Comparison of ENCODE assay signal across 1 cellular context in the genomic region with DNA sequence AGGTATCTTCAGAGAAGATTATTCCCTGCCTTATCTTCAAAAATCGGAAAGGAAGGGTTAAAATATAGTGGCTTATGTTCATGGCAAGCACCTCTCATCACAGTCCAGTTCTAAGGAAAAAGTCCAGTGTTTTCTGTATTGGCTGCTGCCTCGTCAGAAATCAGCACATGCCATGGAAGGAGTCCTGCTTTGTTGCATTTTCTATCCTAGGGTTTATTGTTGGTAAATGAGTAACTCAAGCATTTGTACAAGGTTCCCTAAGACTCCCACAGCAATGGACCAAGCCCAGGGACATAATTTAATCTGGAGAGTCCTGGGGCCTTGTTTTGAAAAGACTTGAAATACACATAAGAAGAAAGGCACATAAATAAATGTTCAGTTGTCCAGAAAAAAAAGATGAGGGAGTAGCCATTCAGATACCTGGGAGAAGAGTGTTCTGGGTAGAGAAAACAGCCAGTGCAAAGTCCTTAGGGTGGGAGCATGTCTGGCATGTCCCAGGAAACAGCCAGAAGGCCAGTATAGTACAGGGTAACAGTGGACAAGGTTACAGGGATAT.
TF ChIP-seq lines count a peak whose summit lies in the region.

No MANE protein-coding gene starts in this region.

TF ChIP-seq in HepG2, 621 proteins besides CTCF, POLR2A, EP300 and RAD21 (continued from another document and continues in another):
- TF ChIP-seq, protein P1, sequence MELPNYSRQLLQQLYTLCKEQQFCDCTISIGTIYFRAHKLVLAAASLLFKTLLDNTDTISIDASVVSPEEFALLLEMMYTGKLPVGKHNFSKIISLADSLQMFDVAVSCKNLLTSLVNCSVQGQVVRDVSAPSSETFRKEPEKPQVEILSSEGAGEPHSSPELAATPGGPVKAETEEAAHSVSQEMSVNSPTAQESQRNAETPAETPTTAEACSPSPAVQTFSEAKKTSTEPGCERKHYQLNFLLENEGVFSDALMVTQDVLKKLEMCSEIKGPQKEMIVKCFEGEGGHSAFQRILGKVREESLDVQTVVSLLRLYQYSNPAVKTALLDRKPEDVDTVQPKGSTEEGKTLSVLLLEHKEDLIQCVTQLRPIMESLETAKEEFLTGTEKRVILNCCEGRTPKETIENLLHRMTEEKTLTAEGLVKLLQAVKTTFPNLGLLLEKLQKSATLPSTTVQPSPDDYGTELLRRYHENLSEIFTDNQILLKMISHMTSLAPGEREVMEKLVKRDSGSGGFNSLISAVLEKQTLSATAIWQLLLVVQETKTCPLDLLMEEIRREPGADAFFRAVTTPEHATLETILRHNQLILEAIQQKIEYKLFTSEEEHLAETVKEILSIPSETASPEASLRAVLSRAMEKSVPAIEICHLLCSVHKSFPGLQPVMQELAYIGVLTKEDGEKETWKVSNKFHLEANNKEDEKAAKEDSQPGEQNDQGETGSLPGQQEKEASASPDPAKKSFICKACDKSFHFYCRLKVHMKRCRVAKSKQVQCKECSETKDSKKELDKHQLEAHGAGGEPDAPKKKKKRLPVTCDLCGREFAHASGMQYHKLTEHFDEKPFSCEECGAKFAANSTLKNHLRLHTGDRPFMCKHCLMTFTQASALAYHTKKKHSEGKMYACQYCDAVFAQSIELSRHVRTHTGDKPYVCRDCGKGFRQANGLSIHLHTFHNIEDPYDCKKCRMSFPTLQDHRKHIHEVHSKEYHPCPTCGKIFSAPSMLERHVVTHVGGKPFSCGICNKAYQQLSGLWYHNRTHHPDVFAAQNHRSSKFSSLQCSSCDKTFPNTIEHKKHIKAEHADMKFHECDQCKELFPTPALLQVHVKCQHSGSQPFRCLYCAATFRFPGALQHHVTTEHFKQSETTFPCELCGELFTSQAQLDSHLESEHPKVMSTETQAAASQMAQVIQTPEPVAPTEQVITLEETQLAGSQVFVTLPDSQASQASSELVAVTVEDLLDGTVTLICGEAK (IDR thresholded peaks at IDR 0.05): no peak
- TF ChIP-seq, protein P1 (CRISPR knock-in tag; IDR thresholded peaks at IDR 0.05): peak; percentile 87
- TF ChIP-seq RBM39 (IDR thresholded peaks at IDR 0.05; ENCODE audit: low read depth, low read length, poor library complexity, severe bottlenecking): no peak
- TF ChIP-seq RFX3 (CRISPR knock-in tag; IDR thresholded peaks at IDR 0.05): no peak
- no peak for TF ChIP-seq ZNF20 (CRISPR knock-in tag; IDR thresholded peaks at IDR 0.05)
- TF ChIP-seq, protein P2, sequence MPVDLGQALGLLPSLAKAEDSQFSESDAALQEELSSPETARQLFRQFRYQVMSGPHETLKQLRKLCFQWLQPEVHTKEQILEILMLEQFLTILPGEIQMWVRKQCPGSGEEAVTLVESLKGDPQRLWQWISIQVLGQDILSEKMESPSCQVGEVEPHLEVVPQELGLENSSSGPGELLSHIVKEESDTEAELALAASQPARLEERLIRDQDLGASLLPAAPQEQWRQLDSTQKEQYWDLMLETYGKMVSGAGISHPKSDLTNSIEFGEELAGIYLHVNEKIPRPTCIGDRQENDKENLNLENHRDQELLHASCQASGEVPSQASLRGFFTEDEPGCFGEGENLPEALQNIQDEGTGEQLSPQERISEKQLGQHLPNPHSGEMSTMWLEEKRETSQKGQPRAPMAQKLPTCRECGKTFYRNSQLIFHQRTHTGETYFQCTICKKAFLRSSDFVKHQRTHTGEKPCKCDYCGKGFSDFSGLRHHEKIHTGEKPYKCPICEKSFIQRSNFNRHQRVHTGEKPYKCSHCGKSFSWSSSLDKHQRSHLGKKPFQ (CRISPR knock-in tag; IDR thresholded peaks at IDR 0.05; ENCODE audit: insufficient replicate concordance): no peak
- TF ChIP-seq ZNF546 (CRISPR knock-in tag; conservative IDR thresholded peaks at IDR 0.05): no peak
- TF ChIP-seq NR2F6 (IDR thresholded peaks at IDR 0.05): 0 out of 2 replicates have a peak, but pooled peaks have one; percentile 12
- no peak for TF ChIP-seq NR2F6 (CRISPR knock-in tag; IDR thresholded peaks at IDR 0.05)
- TF ChIP-seq SSRP1 (CRISPR knock-in tag; IDR thresholded peaks at IDR 0.05): 0 out of 2 replicates have a peak, but pooled peaks have one; percentile 26
- TF ChIP-seq IRX3 (CRISPR knock-in tag; IDR thresholded peaks at IDR 0.05; ENCODE audit: borderline replicate concordance, low read depth): no peak
- TF ChIP-seq, protein P3, sequence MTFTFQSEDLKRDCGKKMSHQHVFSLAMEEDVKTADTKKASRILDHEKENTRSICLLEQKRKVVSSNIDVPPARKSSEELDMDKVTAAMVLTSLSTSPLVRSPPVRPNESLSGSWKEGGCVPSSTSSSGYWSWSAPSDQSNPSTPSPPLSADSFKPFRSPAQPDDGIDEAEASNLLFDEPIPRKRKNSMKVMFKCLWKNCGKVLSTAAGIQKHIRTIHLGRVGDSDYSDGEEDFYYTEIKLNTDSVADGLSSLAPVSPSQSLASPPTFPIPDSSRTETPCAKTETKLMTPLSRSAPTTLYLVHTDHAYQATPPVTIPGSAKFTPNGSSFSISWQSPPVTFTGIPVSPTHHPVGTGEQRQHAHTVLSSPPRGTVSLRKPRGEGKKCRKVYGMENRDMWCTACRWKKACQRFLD (CRISPR knock-in tag; IDR thresholded peaks at IDR 0.05; ENCODE audit: borderline replicate concordance): no peak
- TF ChIP-seq, protein P4, sequence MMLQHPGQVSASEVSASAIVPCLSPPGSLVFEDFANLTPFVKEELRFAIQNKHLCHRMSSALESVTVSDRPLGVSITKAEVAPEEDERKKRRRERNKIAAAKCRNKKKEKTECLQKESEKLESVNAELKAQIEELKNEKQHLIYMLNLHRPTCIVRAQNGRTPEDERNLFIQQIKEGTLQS (CRISPR knock-in tag; IDR thresholded peaks at IDR 0.05): no peak
- TF ChIP-seq, protein P5, sequence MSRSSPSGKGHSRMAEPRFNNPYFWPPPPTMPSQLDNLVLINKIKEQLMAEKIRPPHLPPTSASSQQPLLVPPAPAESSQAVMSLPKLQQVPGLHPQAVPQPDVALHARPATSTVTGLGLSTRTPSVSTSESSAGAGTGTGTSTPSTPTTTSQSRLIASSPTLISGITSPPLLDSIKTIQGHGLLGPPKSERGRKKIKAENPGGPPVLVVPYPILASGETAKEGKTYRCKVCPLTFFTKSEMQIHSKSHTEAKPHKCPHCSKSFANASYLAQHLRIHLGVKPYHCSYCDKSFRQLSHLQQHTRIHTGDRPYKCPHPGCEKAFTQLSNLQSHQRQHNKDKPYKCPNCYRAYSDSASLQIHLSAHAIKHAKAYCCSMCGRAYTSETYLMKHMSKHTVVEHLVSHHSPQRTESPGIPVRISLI (CRISPR knock-in tag; IDR thresholded peaks at IDR 0.05; ENCODE audit: borderline replicate concordance): peak; percentile 43; the same call in 1 of the 2 replicates
- 0 out of 2 replicates have a peak, but pooled peaks have one; percentile 14 for TF ChIP-seq SPEN (CRISPR knock-in tag; IDR thresholded peaks at IDR 0.05; ENCODE audit: low read depth)
- no peak for TF ChIP-seq EEA1 (CRISPR knock-in tag; IDR thresholded peaks at IDR 0.05; ENCODE audit: borderline replicate concordance)
- TF ChIP-seq, protein P6, sequence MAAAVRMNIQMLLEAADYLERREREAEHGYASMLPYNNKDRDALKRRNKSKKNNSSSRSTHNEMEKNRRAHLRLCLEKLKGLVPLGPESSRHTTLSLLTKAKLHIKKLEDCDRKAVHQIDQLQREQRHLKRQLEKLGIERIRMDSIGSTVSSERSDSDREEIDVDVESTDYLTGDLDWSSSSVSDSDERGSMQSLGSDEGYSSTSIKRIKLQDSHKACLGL (CRISPR knock-in tag; IDR thresholded peaks at IDR 0.05): no peak
- TF ChIP-seq, protein P7, sequence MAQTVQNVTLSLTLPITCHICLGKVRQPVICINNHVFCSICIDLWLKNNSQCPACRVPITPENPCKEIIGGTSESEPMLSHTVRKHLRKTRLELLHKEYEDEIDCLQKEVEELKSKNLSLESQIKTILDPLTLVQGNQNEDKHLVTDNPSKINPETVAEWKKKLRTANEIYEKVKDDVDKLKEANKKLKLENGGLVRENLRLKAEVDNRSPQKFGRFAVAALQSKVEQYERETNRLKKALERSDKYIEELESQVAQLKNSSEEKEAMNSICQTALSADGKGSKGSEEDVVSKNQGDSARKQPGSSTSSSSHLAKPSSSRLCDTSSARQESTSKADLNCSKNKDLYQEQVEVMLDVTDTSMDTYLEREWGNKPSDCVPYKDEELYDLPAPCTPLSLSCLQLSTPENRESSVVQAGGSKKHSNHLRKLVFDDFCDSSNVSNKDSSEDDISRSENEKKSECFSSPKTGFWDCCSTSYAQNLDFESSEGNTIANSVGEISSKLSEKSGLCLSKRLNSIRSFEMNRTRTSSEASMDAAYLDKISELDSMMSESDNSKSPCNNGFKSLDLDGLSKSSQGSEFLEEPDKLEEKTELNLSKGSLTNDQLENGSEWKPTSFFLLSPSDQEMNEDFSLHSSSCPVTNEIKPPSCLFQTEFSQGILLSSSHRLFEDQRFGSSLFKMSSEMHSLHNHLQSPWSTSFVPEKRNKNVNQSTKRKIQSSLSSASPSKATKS (CRISPR knock-in tag; IDR thresholded peaks at IDR 0.05): no peak
- no peak for TF ChIP-seq ZNF337 (CRISPR knock-in tag; IDR thresholded peaks at IDR 0.05; ENCODE audit: borderline replicate concordance, low read depth)
- peak; percentile 23; the same call in 1 of the 2 replicates for TF ChIP-seq CREM (IDR thresholded peaks at IDR 0.05)
- TF ChIP-seq CREM (CRISPR knock-in tag; IDR thresholded peaks at IDR 0.05): no peak
- peak; percentile 92 for TF ChIP-seq ZFP36L1 (CRISPR knock-in tag; IDR thresholded peaks at IDR 0.05)
- TF ChIP-seq ZSCAN29 (CRISPR knock-in tag; conservative IDR thresholded peaks at IDR 0.05): no peak
- no peak for TF ChIP-seq HES4 (CRISPR knock-in tag; IDR thresholded peaks at IDR 0.05; ENCODE audit: borderline replicate concordance)
- TF ChIP-seq ATAD3A (CRISPR knock-in tag; IDR thresholded peaks at IDR 0.05): no peak
- peak; percentile 40; the same call in 1 of the 2 replicates for TF ChIP-seq IRF2 (CRISPR knock-in tag; IDR thresholded peaks at IDR 0.05)
- 0 out of 2 replicates have a peak, but pooled peaks have one; percentile 31 for TF ChIP-seq ELF3 (CRISPR knock-in tag; IDR thresholded peaks at IDR 0.05)
- peak; percentile 75 for TF ChIP-seq ZNF121 (CRISPR knock-in tag; IDR thresholded peaks at IDR 0.05)
- TF ChIP-seq HDAC2 (CRISPR knock-in tag; IDR thresholded peaks at IDR 0.05): peak; percentile 14; the same call in 1 of the 2 replicates
- TF ChIP-seq, protein P8, sequence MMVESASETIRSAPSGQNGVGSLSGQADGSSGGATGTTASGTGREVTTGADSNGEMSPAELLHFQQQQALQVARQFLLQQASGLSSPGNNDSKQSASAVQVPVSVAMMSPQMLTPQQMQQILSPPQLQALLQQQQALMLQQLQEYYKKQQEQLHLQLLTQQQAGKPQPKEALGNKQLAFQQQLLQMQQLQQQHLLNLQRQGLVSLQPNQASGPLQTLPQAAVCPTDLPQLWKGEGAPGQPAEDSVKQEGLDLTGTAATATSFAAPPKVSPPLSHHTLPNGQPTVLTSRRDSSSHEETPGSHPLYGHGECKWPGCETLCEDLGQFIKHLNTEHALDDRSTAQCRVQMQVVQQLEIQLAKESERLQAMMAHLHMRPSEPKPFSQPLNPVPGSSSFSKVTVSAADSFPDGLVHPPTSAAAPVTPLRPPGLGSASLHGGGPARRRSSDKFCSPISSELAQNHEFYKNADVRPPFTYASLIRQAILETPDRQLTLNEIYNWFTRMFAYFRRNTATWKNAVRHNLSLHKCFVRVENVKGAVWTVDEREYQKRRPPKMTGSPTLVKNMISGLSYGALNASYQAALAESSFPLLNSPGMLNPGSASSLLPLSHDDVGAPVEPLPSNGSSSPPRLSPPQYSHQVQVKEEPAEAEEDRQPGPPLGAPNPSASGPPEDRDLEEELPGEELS (CRISPR knock-in tag; IDR thresholded peaks at IDR 0.05): peak; percentile 26; the same call in 1 of the 2 replicates
- 0 out of 2 replicates have a peak, but pooled peaks have one; percentile 48 for TF ChIP-seq ARNT2 (CRISPR knock-in tag; IDR thresholded peaks at IDR 0.05; ENCODE audit: low read depth)
- TF ChIP-seq, protein P9, sequence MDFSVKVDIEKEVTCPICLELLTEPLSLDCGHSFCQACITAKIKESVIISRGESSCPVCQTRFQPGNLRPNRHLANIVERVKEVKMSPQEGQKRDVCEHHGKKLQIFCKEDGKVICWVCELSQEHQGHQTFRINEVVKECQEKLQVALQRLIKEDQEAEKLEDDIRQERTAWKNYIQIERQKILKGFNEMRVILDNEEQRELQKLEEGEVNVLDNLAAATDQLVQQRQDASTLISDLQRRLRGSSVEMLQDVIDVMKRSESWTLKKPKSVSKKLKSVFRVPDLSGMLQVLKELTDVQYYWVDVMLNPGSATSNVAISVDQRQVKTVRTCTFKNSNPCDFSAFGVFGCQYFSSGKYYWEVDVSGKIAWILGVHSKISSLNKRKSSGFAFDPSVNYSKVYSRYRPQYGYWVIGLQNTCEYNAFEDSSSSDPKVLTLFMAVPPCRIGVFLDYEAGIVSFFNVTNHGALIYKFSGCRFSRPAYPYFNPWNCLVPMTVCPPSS (IDR thresholded peaks at IDR 0.05): no peak
- TF ChIP-seq MIXL1 (CRISPR knock-in tag; IDR thresholded peaks at IDR 0.05): peak; percentile 7; the same call in 1 of the 2 replicates
- peak; percentile 71 for TF ChIP-seq POGZ (CRISPR knock-in tag; IDR thresholded peaks at IDR 0.05)
- no peak for TF ChIP-seq ZNF333 (CRISPR knock-in tag; IDR thresholded peaks at IDR 0.05; ENCODE audit: borderline replicate concordance)
- TF ChIP-seq, protein P10, sequence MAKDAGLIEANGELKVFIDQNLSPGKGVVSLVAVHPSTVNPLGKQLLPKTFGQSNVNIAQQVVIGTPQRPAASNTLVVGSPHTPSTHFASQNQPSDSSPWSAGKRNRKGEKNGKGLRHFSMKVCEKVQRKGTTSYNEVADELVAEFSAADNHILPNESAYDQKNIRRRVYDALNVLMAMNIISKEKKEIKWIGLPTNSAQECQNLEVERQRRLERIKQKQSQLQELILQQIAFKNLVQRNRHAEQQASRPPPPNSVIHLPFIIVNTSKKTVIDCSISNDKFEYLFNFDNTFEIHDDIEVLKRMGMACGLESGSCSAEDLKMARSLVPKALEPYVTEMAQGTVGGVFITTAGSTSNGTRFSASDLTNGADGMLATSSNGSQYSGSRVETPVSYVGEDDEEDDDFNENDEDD (CRISPR knock-in tag; IDR thresholded peaks at IDR 0.05; ENCODE audit: borderline replicate concordance): peak; percentile 55; the same call in 1 of the 2 replicates
